16 cellular contexts compared by ENCODE assay signal in the genomic region with DNA sequence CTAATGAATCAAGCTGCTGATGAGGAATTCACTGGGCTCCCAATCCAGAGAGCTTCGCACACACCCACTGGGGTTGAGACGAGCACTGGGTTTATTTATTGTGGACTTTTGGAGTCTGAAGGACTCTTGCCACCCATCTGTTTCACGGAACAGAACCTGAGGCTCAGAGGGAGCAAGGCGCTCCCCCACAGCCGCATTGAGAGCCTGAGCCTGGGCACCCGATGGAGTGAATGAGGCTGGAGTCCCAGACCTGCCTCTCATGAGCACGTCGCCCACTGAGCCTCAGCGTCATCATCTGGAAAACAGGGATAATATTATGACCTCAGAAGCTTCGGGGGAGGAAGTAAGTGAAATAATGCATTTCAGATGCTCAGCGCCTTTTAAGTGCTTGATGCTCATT. TPM values are rescaled to one million over a fixed set of nuclear protein-coding genes. Genes with fewer than 3 reads are reported as not detected.
DNase-seq lines count a peak whose midpoint lies in the region; ATAC-seq and TF ChIP-seq lines count a peak whose summit lies in the region.
"Had no signal": no experiment of that assay in that cellular context is flagged by ENCODE, and none has a peak within 500 bp of the region (broad histone marks: within the 10 kb centered on the region; RNA-seq: fewer than 3 reads in every experiment).

No MANE protein-coding gene starts in this region.

- H3K4me3 Mint-ChIP-seq in neural crest cell (no peak overlapping the region), progenitor cell of endocrine pancreas (ENCODE audit: low read depth) (no peak overlapping the region)
- H3K4me3 Mint-ChIP-seq: nephron progenitor cell had no signal

- TF ChIP-seq CTCF in heart right ventricle (IDR thresholded peaks at IDR 0.05): no peak
- no peak for TF ChIP-seq CTCF in colonic mucosa (IDR thresholded peaks at IDR 0.05)
- no peak for TF ChIP-seq CTCF in neural crest cell (conservative IDR thresholded peaks at IDR 0.05)
- TF ChIP-seq CTCF in vagina (IDR thresholded peaks at IDR 0.05): no peak
- no peak for TF ChIP-seq CTCF in progenitor cell of endocrine pancreas (IDR thresholded peaks at IDR 0.05; ENCODE audit: unreplicated experiment)

- intact Hi-C loops in right cardiac atrium (cut with DNase I): no loop called here
- intact Hi-C loops in heart right ventricle (cut with DNase I): loop anchor here in 1 of 10 donors (5.0 kb wide), 1 partner anchor 39 kb away; no protein-coding TSS in a partner anchor
- intact Hi-C loops in colonic mucosa (cut with DNase I): no loop called here
- intact Hi-C loops in vagina (cut with DNase I): no loop called here

- peaks cover 26% of the 10 kb centered on the region for H3K4me1 ChIP-seq in right cardiac atrium (ENCODE audit: control insufficient read depth, insufficient read depth, low read length)
- H3K4me1 ChIP-seq in heart right ventricle: peaks cover 14 to 86% (median 56%) of the 10 kb centered on the region in 9 donors
- H3K4me1 ChIP-seq in colonic mucosa: peaks cover 22% of the 10 kb centered on the region
- peaks cover 90% of the 10 kb centered on the region for H3K4me1 ChIP-seq in vagina

- H3K36me3 ChIP-seq in heart right ventricle (peaks cover 0 to 12% (median 0%) of the 10 kb centered on the region in 9 donors), colonic mucosa (no peaks in the 10 kb centered on the region), vagina (no peaks in the 10 kb centered on the region)

- H3K4me1 Mint-ChIP-seq in neural crest cell: peaks cover 85% of the 10 kb centered on the region
- peaks cover 33% of the 10 kb centered on the region for H3K4me1 Mint-ChIP-seq in progenitor cell of endocrine pancreas (ENCODE audit: low read depth)

- peak overlapping the region; percentile 99 for H3K27ac Mint-ChIP-seq in neural crest cell (ENCODE audit: unreplicated experiment)
- no peak overlapping the region for H3K27ac Mint-ChIP-seq in progenitor cell of endocrine pancreas
- H3K27ac Mint-ChIP-seq: nephron progenitor cell had no signal

- H3K9ac ChIP-seq in colonic mucosa (ENCODE audit: low read depth in 2 of 2, low read length in 2 of 2): peak overlapping the region in 1 of 2 donors; percentile 74

- H3K9me3 Mint-ChIP-seq in neural crest cell: no peaks in the 10 kb centered on the region
- no peaks in the 10 kb centered on the region for H3K9me3 Mint-ChIP-seq in progenitor cell of endocrine pancreas (ENCODE audit: low read depth)
- H3K9me3 Mint-ChIP-seq: nephron progenitor cell had no signal

- H3K27ac ChIP-seq in right cardiac atrium (ENCODE audit: low read length): no peak overlapping the region
- H3K27ac ChIP-seq in heart right ventricle: peak overlapping the region in 2 of 10 donors; percentile 9 to 93
- peak overlapping the region; percentile 3 for H3K27ac ChIP-seq in colonic mucosa
- H3K27ac ChIP-seq in vagina: peak overlapping the region; percentile 22
- H3K27ac ChIP-seq: testis had no signal

- ATAC-seq in right cardiac atrium (no peak), heart right ventricle (no peak), GM19395 (IDR thresholded peaks at IDR 0.05; ENCODE audit: unreplicated experiment) (no peak)

- H3K9me3 ChIP-seq in right cardiac atrium (ENCODE audit: control insufficient read depth, low read length) (no peaks in the 10 kb centered on the region), heart right ventricle (no peaks in the 10 kb centered on the region), colonic mucosa (no peaks in the 10 kb centered on the region), vagina (no peaks in the 10 kb centered on the region)
- H3K9me3 ChIP-seq: testis had no signal

- no peak for TF ChIP-seq POLR2A in vagina (IDR thresholded peaks at IDR 0.05)

- DNase-seq in right cardiac atrium: peak in 2 of 3 donors; percentile 23 to 25
- no peak for DNase-seq in heart right ventricle
- no peak for DNase-seq in colonic mucosa
- DNase-seq in neural crest cell (ENCODE audit: low read depth, low spot score): no peak
- DNase-seq in vagina (ENCODE audit: extremely low spot score in 2 of 2): no peak
- no peak for DNase-seq in NCI-H2107 treated with DMSO at 0.1 percent for 48 hours (lab: John Stamatoyannopoulos, UW; ENCODE audit: unreplicated experiment)
- no peak for DNase-seq in progenitor cell of endocrine pancreas (ENCODE audit: low spot score, unreplicated experiment)
- DNase-seq: ACHN; activated CD8-positive, alpha-beta memory T cell treated with anti-CD3 and anti-CD28 coated beads for 24 hours; head of caudate nucleus; Kasumi-1; NCI-H1930; NCI-H748 treated with DMSO at 0.1 percent for 48 hours; nephron progenitor cell; testis had no signal

- H3K27me3 Mint-ChIP-seq in neural crest cell (ENCODE audit: low read depth) (no peaks in the 10 kb centered on the region), progenitor cell of endocrine pancreas (no peaks in the 10 kb centered on the region)

- H3K36me3 Mint-ChIP-seq in neural crest cell (ENCODE audit: low read depth): peaks cover 2% of the 10 kb centered on the region
- no peaks in the 10 kb centered on the region for H3K36me3 Mint-ChIP-seq in progenitor cell of endocrine pancreas (ENCODE audit: insufficient read depth)

- H3K27me3 ChIP-seq in right cardiac atrium (ENCODE audit: control insufficient read depth, insufficient read depth) (no peaks in the 10 kb centered on the region), heart right ventricle (no peaks in the 10 kb centered on the region), colonic mucosa (no peaks in the 10 kb centered on the region), vagina (no peaks in the 10 kb centered on the region)
- H3K27me3 ChIP-seq: testis had no signal

- H3K4me3 ChIP-seq in right cardiac atrium (ENCODE audit: low read length): no peak overlapping the region
- no peak overlapping the region for H3K4me3 ChIP-seq in heart right ventricle
- H3K4me3 ChIP-seq in colonic mucosa: no peak overlapping the region
- no peak overlapping the region for H3K4me3 ChIP-seq in vagina
- H3K4me3 ChIP-seq: testis had no signal

- WGBS in right cardiac atrium: 78% methylated on average over 11 of the region's 11 CpGs
- 87 to 91% methylated on average over 11 of the region's 11 CpGs for WGBS in heart right ventricle, 2 donors

RNA-seq across cellular contexts. Expression of gene NEK6, which starts 5.4 kb away (rescaled TPM):
- 10 to 100 TPM; 12.0 to 19.2 (median 15.6) TPM for total RNA-seq in right cardiac atrium
- 4.7 TPM for polyA plus RNA-seq in right cardiac atrium
- total RNA-seq in heart right ventricle: 10 to 100 TPM in 4 of 10 donors, 1 to 10 TPM in 6; 4.6 to 22.4 (median 7.9) TPM
- polyA plus RNA-seq in heart right ventricle: 1 to 10 TPM; 1.9 to 2.1 TPM
- total RNA-seq in colonic mucosa: 10 to 100 TPM; 77.8 to 83.4 TPM
- total RNA-seq in neural crest cell: 31.7 and 31.9 TPM in 2 replicates
- 44.4 TPM for total RNA-seq in vagina
- 23.9 and 24.4 TPM in 2 replicates for total RNA-seq in progenitor cell of endocrine pancreas

Comparison
In these comparisons a context has a peak if more than half of its experiments do, and no peak if none do; other contexts are left out.
1. DNase-seq: peak in right cardiac atrium (2 of 3); none in heart right ventricle (0 of 2), colonic mucosa (single experiment), neural crest cell (single experiment), vagina (0 of 2), NCI-H2107 treated with DMSO at 0.1 percent for 48 hours (single experiment) and progenitor cell of endocrine pancreas (single experiment).